Comparison of ENCODE assay signal across 8 cellular contexts in the genomic region with DNA sequence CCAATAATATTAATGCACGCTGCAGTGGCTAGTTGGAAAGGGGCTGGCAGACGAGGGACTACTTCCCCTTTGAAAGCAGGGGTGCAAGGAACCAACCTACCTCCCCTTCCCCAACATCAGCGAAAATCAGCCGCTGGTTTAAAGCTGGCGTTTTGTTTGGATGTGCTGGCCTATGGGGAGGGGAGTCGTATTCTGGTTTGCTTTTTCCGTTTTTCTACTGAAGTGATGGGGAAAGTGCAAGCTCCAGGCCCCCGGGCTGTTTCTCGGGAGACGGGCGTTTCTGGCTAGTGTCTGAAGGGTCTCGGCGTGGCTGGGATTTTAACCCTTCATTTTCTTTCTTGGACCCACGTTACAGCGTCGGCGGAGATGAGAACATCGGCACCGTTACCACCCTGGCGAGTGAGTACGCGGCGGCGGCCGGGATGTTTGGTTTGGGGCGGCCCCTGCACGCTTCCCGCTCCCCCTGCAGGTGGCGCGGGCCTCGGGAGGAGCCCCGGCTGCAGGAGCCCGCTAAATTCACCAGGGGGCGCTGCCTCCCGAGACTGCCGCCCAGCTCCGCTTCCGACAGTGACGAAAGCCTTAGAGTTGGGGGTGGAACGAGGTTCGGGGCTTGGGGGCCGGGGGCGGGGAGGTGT.
DNase-seq lines count a peak whose midpoint lies in the region; ATAC-seq and TF ChIP-seq lines count a peak whose summit lies in the region.

No MANE protein-coding gene starts in this region.

- peak overlapping the region; percentile 53 to 74 for H3K9ac ChIP-seq in duodenal mucosa (ENCODE audit: low read depth in 1 of 2, low read length in 2 of 2)

- DNase-seq in CD4-positive, CD25-positive, alpha-beta regulatory T cell, result peak; percentile 80 to 89 (median 89)
- DNase-seq in NCI-H774 (lab: John Stamatoyannopoulos, UW), result peak; percentile 81
- peak; percentile 91 for DNase-seq in activated CD8-positive, alpha-beta T cell treated with anti-CD3 and anti-CD28 coated beads for 36 hours
- DNase-seq in lower lobe of right lung, result peak; percentile 90
- DNase-seq in stimulated activated CD4-positive, alpha-beta T cell treated with anti-CD3 and anti-CD28 coated beads, TNF-alpha, amount 100 ng/mL, for 1 hour (ENCODE audit: low read depth in 3 of 3, low spot score in 1 of 3), result peak; percentile 62 to 93 (median 89)

- no peaks in the 10 kb centered on the region for H3K27me3 ChIP-seq in CD4-positive, CD25-positive, alpha-beta regulatory T cell (ENCODE audit: control insufficient read depth, insufficient read depth, low read length)
- no peaks in the 10 kb centered on the region for H3K27me3 ChIP-seq in duodenal mucosa (ENCODE audit: control insufficient read depth in 1 of 2, insufficient read depth in 2 of 2, low read length in 2 of 2)
- H3K27me3 ChIP-seq in lower lobe of right lung (ENCODE audit: low read depth), result no peaks in the 10 kb centered on the region

- peak; percentile 100 for TF ChIP-seq CTCF in activated CD8-positive, alpha-beta T cell treated with anti-CD3 and anti-CD28 coated beads for 36 hours (IDR thresholded peaks at IDR 0.05)
- peak; percentile 97 for TF ChIP-seq CTCF in lower lobe of right lung (IDR thresholded peaks at IDR 0.05)

- no peaks in the 10 kb centered on the region for H3K36me3 ChIP-seq in CD4-positive, CD25-positive, alpha-beta regulatory T cell (ENCODE audit: control insufficient read depth, insufficient read depth, low read length)
- H3K36me3 ChIP-seq in duodenal mucosa (ENCODE audit: control insufficient read depth in 1 of 2, insufficient read depth in 2 of 2, low read length in 2 of 2) (no peaks in the 10 kb centered on the region), lower lobe of right lung (no peaks in the 10 kb centered on the region)

- peak overlapping the region; percentile 63 for H3K27ac ChIP-seq in CD4-positive, CD25-positive, alpha-beta regulatory T cell (ENCODE audit: insufficient read depth, low read length, poor library complexity, severe bottlenecking)
- no peak overlapping the region for H3K27ac ChIP-seq in duodenal mucosa (ENCODE audit: low read depth, low read length)
- H3K27ac ChIP-seq in lower lobe of right lung, result peak overlapping the region; percentile 67

- H3K9me3 Mint-ChIP-seq in CD4-positive, CD25-positive, alpha-beta regulatory T cell, result peaks cover 0 to 4% (median 0%) of the 10 kb centered on the region in 7 donors
- H3K9me3 Mint-ChIP-seq in activated CD8-positive, alpha-beta T cell treated with anti-CD3 and anti-CD28 coated beads for 36 hours, result peaks cover 3% of the 10 kb centered on the region

- peak overlapping the region; percentile 89 to 98 (median 94) for H3K4me3 Mint-ChIP-seq in CD4-positive, CD25-positive, alpha-beta regulatory T cell
- peak overlapping the region; percentile 81 for H3K4me3 Mint-ChIP-seq in activated CD8-positive, alpha-beta T cell treated with anti-CD3 and anti-CD28 coated beads for 36 hours

- peaks cover 12% of the 10 kb centered on the region for H3K27me3 Mint-ChIP-seq in CD4-positive, CD25-positive, alpha-beta regulatory T cell
- peaks cover 2% of the 10 kb centered on the region for H3K27me3 Mint-ChIP-seq in activated CD8-positive, alpha-beta T cell treated with anti-CD3 and anti-CD28 coated beads for 36 hours

- peak; percentile 97 for ATAC-seq in CD4-positive, CD25-positive, alpha-beta regulatory T cell (ENCODE audit: low read depth in 2 of 2)
- ATAC-seq in GM19452 (IDR thresholded peaks at IDR 0.05; ENCODE audit: unreplicated experiment), result peak; percentile 96
- ATAC-seq in HG03565 (IDR thresholded peaks at IDR 0.05; ENCODE audit: unreplicated experiment), result peak; percentile 86
- ATAC-seq in activated CD8-positive, alpha-beta T cell treated with anti-CD3 and anti-CD28 coated beads for 36 hours, result peak; percentile 99
- ATAC-seq in lower lobe of right lung, result peak; percentile 98 to 99

- H3K36me3 Mint-ChIP-seq in CD4-positive, CD25-positive, alpha-beta regulatory T cell, result no peaks in the 10 kb centered on the region
- H3K36me3 Mint-ChIP-seq in activated CD8-positive, alpha-beta T cell treated with anti-CD3 and anti-CD28 coated beads for 36 hours (ENCODE audit: low read depth), result no peaks in the 10 kb centered on the region

- CTCF ChIA-PET in activated CD8-positive, alpha-beta T cell treated with anti-CD3 and anti-CD28 coated beads for 36 hours (lab: Charles Lee), result interaction anchor here (0.7 to 3.7 kb wide), 50 partner anchors 8 to 595 kb away, joined by 3 to 43 read pairs (median 5); partner anchors contain the start of genes PPP1CB and SPDYA

- H3K9me3 ChIP-seq in CD4-positive, CD25-positive, alpha-beta regulatory T cell (ENCODE audit: control insufficient read depth in 2 of 2, low read length in 2 of 2), result no peaks in the 10 kb centered on the region
- H3K9me3 ChIP-seq in duodenal mucosa (ENCODE audit: control insufficient read depth in 1 of 2, low read length in 2 of 2) (no peaks in the 10 kb centered on the region), lower lobe of right lung (no peaks in the 10 kb centered on the region)

- H3K27ac Mint-ChIP-seq in CD4-positive, CD25-positive, alpha-beta regulatory T cell, result peak overlapping the region; percentile 90 to 96 (median 93)
- peak overlapping the region; percentile 76 for H3K27ac Mint-ChIP-seq in activated CD8-positive, alpha-beta T cell treated with anti-CD3 and anti-CD28 coated beads for 36 hours

- intact Hi-C loops in activated CD8-positive, alpha-beta T cell treated with anti-CD3 and anti-CD28 coated beads for 36 hours (cut with micrococcal nuclease), result loop anchor here (2.0 kb wide), 1 partner anchor 186 kb away; no protein-coding TSS in a partner anchor
- intact Hi-C loops in lower lobe of right lung (cut with DNase I), result no loop called here

- H3K4me3 ChIP-seq in CD4-positive, CD25-positive, alpha-beta regulatory T cell (ENCODE audit: low read depth, low read length), result peak overlapping the region; percentile 90
- H3K4me3 ChIP-seq in duodenal mucosa (ENCODE audit: low read depth in 1 of 2, low read length in 2 of 2) (peak overlapping the region; percentile 78 to 79), lower lobe of right lung (peak overlapping the region; percentile 71)

- H3K4me1 ChIP-seq in CD4-positive, CD25-positive, alpha-beta regulatory T cell (ENCODE audit: control insufficient read depth, insufficient read depth, low read length, poor library complexity, severe bottlenecking), result peaks cover 13% of the 10 kb centered on the region
- peaks cover 5 to 6% of the 10 kb centered on the region in 2 donors for H3K4me1 ChIP-seq in duodenal mucosa (ENCODE audit: control insufficient read depth in 1 of 2, insufficient read depth in 2 of 2, low read length in 2 of 2)
- peaks cover 11% of the 10 kb centered on the region for H3K4me1 ChIP-seq in lower lobe of right lung

- POLR2A ChIA-PET in activated CD8-positive, alpha-beta T cell treated with anti-CD3 and anti-CD28 coated beads for 36 hours (lab: Charles Lee), result interaction anchor here (1.0 to 1.5 kb wide), 3 partner anchors 21 to 301 kb away, joined by 3 to 4 read pairs (median 4); no protein-coding TSS in a partner anchor

- H3K4me1 Mint-ChIP-seq in CD4-positive, CD25-positive, alpha-beta regulatory T cell, result peaks cover 0 to 20% (median 7%) of the 10 kb centered on the region in 4 donors
- peaks cover 11% of the 10 kb centered on the region for H3K4me1 Mint-ChIP-seq in activated CD8-positive, alpha-beta T cell treated with anti-CD3 and anti-CD28 coated beads for 36 hours (ENCODE audit: low read depth)
